Comparison of ENCODE assay signal across 8 cellular contexts in genomic region chr11:9573054-9573774, GRCh38. TPM values are rescaled to one million over a fixed set of nuclear protein-coding genes. Genes with fewer than 3 reads are reported as not detected.
DNase-seq lines count a peak whose midpoint lies in the region; ATAC-seq and TF ChIP-seq lines count a peak whose summit lies in the region.

TSS of gene WEE1 (plus strand) at chr11:9573670. CDS start at chr11:9573934, 264 bp downstream.

- DNase-seq in NCI-H526 (lab: John Stamatoyannopoulos, UW) (peak; percentile 96 to 99), colonic mucosa (peak; percentile 99)
- DNase-seq in activated CD4-positive, alpha-beta T cell treated with anti-CD3 and anti-CD28 coated beads for 48 hours = peak; percentile 99
- DNase-seq in stimulated activated CD4-positive, alpha-beta T cell treated with anti-CD3 and anti-CD28 coated beads, Interleukin-1b, Interleukin-23, amount 100 ng/mL, for 24 hours (ENCODE audit: low read depth in 4 of 4, low spot score in 1 of 4) = peak; percentile 86 to 98 (median 92)

- peaks cover 0 to 27% (median 20%) of the 10 kb centered on the region in 11 experiments; a peak in 15 of 22 replicates for H3K36me3 ChIP-seq in BLaER1 treated with 17β-estradiol and CSF1 and Interleukin-3, amounts not matched to agents 10 nM and 100 nM
- no peaks in the 10 kb centered on the region for H3K36me3 ChIP-seq in colonic mucosa

- peak within 1 kb of the TSS; percentile 71 to 99 (median 96) for H3K4me3 ChIP-seq in BLaER1 treated with 17β-estradiol and CSF1 and Interleukin-3, amounts not matched to agents 10 nM and 100 nM
- peak within 1 kb of the TSS; percentile 72 for H3K4me3 ChIP-seq in colonic mucosa

- H4K20me1 ChIP-seq in BLaER1 treated with 17β-estradiol and CSF1 and Interleukin-3, amounts not matched to agents 10 nM and 100 nM = peaks cover 0 to 43% (median 26%) of the 10 kb centered on the region in 11 experiments; a peak in 14 of 22 replicates

- no peak for TF ChIP-seq CTCF in colonic mucosa (IDR thresholded peaks at IDR 0.05)

- H3K4me1 ChIP-seq in BLaER1 treated with 17β-estradiol and CSF1 and Interleukin-3, amounts not matched to agents 10 nM and 100 nM = peaks cover 22 to 50% (median 42%) of the 10 kb centered on the region in 10 experiments
- H3K4me1 ChIP-seq in colonic mucosa = peaks cover 4% of the 10 kb centered on the region

- no peaks in the 10 kb centered on the region for H3K27me3 ChIP-seq in BLaER1 treated with 17β-estradiol and CSF1 and Interleukin-3, amounts not matched to agents 10 nM and 100 nM
- H3K27me3 ChIP-seq in colonic mucosa = no peaks in the 10 kb centered on the region
- no peaks in the 10 kb centered on the region for H3K27me3 ChIP-seq in layer of hippocampus (ENCODE audit: control insufficient read depth, insufficient read depth, low read length)

- ATAC-seq in GM19328 (IDR thresholded peaks at IDR 0.05; ENCODE audit: unreplicated experiment) (peak; percentile 84), HG03469 (IDR thresholded peaks at IDR 0.05; ENCODE audit: unreplicated experiment) (peak; percentile 66)

- peak within 1 kb of the TSS; percentile 86 to 98 (median 95) for H3K9ac ChIP-seq in BLaER1 treated with 17β-estradiol and CSF1 and Interleukin-3, amounts not matched to agents 10 nM and 100 nM
- peak within 1 kb of the TSS; percentile 83 to 97 for H3K9ac ChIP-seq in colonic mucosa (ENCODE audit: low read depth in 2 of 2, low read length in 2 of 2)

- H3K27ac ChIP-seq in BLaER1 treated with 17β-estradiol and CSF1 and Interleukin-3, amounts not matched to agents 10 nM and 100 nM = peak within 1 kb of the TSS; percentile 52 to 98 (median 95)
- H3K27ac ChIP-seq in colonic mucosa = peak within 1 kb of the TSS; percentile 94
- H3K27ac ChIP-seq in layer of hippocampus (ENCODE audit: low read depth, low read length) = peak within 1 kb of the TSS; percentile 86

- intact Hi-C loops in colonic mucosa (cut with DNase I) = loop anchor here (10.0 kb wide), 1 partner anchor 48 kb away; no protein-coding TSS in a partner anchor

- no peaks in the 10 kb centered on the region for H3K9me3 ChIP-seq in BLaER1 treated with 17β-estradiol and CSF1 and Interleukin-3, amounts not matched to agents 10 nM and 100 nM (replicated peaks in 1 of 11)
- no peaks in the 10 kb centered on the region for H3K9me3 ChIP-seq in colonic mucosa

- H3K4me2 ChIP-seq in BLaER1 treated with 17β-estradiol and CSF1 and Interleukin-3, amounts not matched to agents 10 nM and 100 nM = peak within 1 kb of the TSS; percentile 85 to 97 (median 94)

RNA-seq across cellular contexts. Expression of gene WEE1, which starts in this region (rescaled TPM):
- 10 to 100 TPM; 27.8 to 37.9 TPM for total RNA-seq in colonic mucosa

Comparison
In these comparisons a context has a peak if more than half of its experiments do, and no peak if none do; other contexts are left out.
1. Peak in every context shown above with its lines: DNase-seq, ATAC-seq, H3K4me3 ChIP-seq and H3K27ac ChIP-seq.